ENCODE assay signal across 20 cellular contexts in the genomic region with DNA sequence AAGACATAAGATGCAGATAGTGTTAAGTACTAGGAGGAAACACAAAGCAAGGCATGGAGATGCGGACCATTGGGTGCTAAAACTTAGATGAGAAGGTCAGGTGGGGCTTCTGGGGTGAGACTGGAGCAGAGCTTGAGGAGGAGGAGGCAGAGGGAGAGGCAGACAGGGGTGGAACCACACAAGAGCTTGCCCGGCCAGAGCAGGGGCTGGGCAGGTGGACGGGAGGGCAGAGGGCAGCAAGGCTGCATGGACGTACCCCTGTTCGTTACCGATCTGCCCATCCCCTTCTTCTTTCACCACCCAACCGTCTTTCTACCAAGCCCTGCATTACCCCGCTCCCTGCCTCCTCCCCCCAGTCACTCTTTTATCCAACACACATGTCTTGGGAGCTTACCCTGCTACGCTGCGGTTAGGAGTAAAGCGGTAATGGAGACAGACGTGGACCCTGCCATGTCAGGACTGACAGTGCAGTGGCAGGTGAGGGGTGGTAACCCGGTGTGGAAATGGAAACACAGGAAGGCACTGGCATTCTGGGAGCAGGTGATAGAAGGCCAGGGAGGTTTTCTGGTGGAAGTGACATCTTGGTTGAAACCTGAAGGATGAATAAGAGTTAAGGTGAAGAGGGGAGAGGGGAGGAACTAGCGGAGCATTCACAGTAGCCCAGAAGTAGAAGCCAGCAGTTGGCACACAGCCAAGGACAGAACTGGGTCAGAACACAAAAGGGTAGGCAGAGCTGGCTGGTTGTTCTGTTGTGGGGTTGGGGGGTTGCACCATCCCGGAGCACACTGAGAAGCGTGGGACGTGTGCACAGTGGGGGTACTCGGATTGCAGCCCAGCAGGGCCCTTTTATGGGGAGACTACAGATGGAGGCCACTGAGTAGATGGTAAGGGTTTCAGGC.
DNase-seq lines count a peak whose midpoint lies in the region; ATAC-seq and TF ChIP-seq lines count a peak whose summit lies in the region.
"Had no signal": no experiment of that assay in that cellular context is flagged by ENCODE, and none has a peak within 500 bp of the region (broad histone marks: within the 10 kb centered on the region; RNA-seq: fewer than 3 reads in every experiment).

No MANE protein-coding gene starts in this region.

- intact Hi-C loops in activated CD4-positive, alpha-beta memory T cell treated with anti-CD3 and anti-CD28 coated beads for 36 hours (cut with micrococcal nuclease): no loop called here
- intact Hi-C loops in thyroid gland (cut with DNase I): no loop called here

- peak; percentile 13 for DNase-seq in activated CD4-positive, alpha-beta memory T cell treated with anti-CD3 and anti-CD28 coated beads, Interleukin-2, amount 10 ng/mL, durations not matched to agents 7 days and 5 days
- DNase-seq in activated CD4-positive, alpha-beta memory T cell treated with anti-CD3 and anti-CD28 coated beads for 36 hours: no peak
- peak; percentile 67 for DNase-seq in chondrocyte (ENCODE audit: low spot score)
- DNase-seq in middle frontal gyrus (ENCODE audit: extremely low spot score, low spot score): peak; percentile 37
- peak; percentile 18 to 20 for DNase-seq in thyroid gland
- no peak for DNase-seq in BE2C
- DNase-seq: activated CD4-positive, alpha-beta T cell treated with anti-CD3 and anti-CD28 coated beads, Interleukin-2, amount 50 U/mL, for 48 hours; CD4-positive, alpha-beta memory T cell; immature natural killer cell; MV-4-11; NCI-H2107; NCI-H748 treated with DMSO at 0.1 percent for 48 hours; stimulated activated CD4-positive, alpha-beta T cell treated with anti-CD3 and anti-CD28 coated beads, Interleukin-4, amount 100 ng/mL, for 4 hours; trophoblast cell had no signal

- H3K27ac Mint-ChIP-seq in activated CD4-positive, alpha-beta memory T cell treated with anti-CD3 and anti-CD28 coated beads, Interleukin-2, amount 10 ng/mL, durations not matched to agents 7 days and 5 days: no peak overlapping the region
- no peak overlapping the region for H3K27ac Mint-ChIP-seq in activated CD4-positive, alpha-beta memory T cell treated with anti-CD3 and anti-CD28 coated beads for 36 hours
- no peak overlapping the region for H3K27ac Mint-ChIP-seq in chondrocyte (ENCODE audit: unreplicated experiment)
- H3K27ac Mint-ChIP-seq: activated T-helper 17 cell treated with anti-CD3 and anti-CD28 coated beads, Interleukin-2, amount 50 U/mL, for 72 hours; dendritic cell treated with granulocyte-macrophage colony-stimulating factor and Interleukin-4, amounts not matched to agents 40 ng/mL and 50 ng/mL, for 4 days; immature natural killer cell; memory B cell had no signal

- no peaks in the 10 kb centered on the region for H3K4me1 ChIP-seq in thyroid gland
- H3K4me1 ChIP-seq in BE2C: no peaks in the 10 kb centered on the region

- no peaks in the 10 kb centered on the region for H3K36me3 Mint-ChIP-seq in activated CD4-positive, alpha-beta memory T cell treated with anti-CD3 and anti-CD28 coated beads, Interleukin-2, amount 10 ng/mL, durations not matched to agents 7 days and 5 days (ENCODE audit: low read depth)
- no peaks in the 10 kb centered on the region for H3K36me3 Mint-ChIP-seq in activated CD4-positive, alpha-beta memory T cell treated with anti-CD3 and anti-CD28 coated beads for 36 hours
- no peaks in the 10 kb centered on the region for H3K36me3 Mint-ChIP-seq in chondrocyte (ENCODE audit: low read depth)
- H3K36me3 Mint-ChIP-seq: CD4-positive, alpha-beta memory T cell; immature natural killer cell; memory B cell had no signal

- H3K27me3 ChIP-seq in thyroid gland: no peaks in the 10 kb centered on the region
- H3K27me3 ChIP-seq in BE2C: no peaks in the 10 kb centered on the region

- H3K27ac ChIP-seq in thyroid gland: no peak overlapping the region

- CTCF ChIA-PET in activated CD4-positive, alpha-beta memory T cell treated with anti-CD3 and anti-CD28 coated beads, Interleukin-2, amount 10 ng/mL, durations not matched to agents 7 days and 5 days (lab: Charles Lee): no interaction called here
- CTCF ChIA-PET in activated CD4-positive, alpha-beta memory T cell treated with anti-CD3 and anti-CD28 coated beads for 36 hours (lab: Charles Lee): no interaction called here

- POLR2A ChIA-PET in activated CD4-positive, alpha-beta memory T cell treated with anti-CD3 and anti-CD28 coated beads, Interleukin-2, amount 10 ng/mL, durations not matched to agents 7 days and 5 days (lab: Charles Lee): no interaction called here
- POLR2A ChIA-PET in activated CD4-positive, alpha-beta memory T cell treated with anti-CD3 and anti-CD28 coated beads for 36 hours (lab: Charles Lee): no interaction called here

- 80 to 82% methylated on average over 18 of the region's 18 CpGs for WGBS in thyroid gland, 2 donors

- H3K27me3 Mint-ChIP-seq in activated CD4-positive, alpha-beta memory T cell treated with anti-CD3 and anti-CD28 coated beads, Interleukin-2, amount 10 ng/mL, durations not matched to agents 7 days and 5 days: peaks cover 2% of the 10 kb centered on the region
- H3K27me3 Mint-ChIP-seq in activated CD4-positive, alpha-beta memory T cell treated with anti-CD3 and anti-CD28 coated beads for 36 hours: peaks cover 15% of the 10 kb centered on the region
- H3K27me3 Mint-ChIP-seq in chondrocyte (ENCODE audit: low read depth): no peaks in the 10 kb centered on the region

- ATAC-seq in HG03521 (IDR thresholded peaks at IDR 0.05; ENCODE audit: unreplicated experiment) (no peak), GM21423 (IDR thresholded peaks at IDR 0.05; ENCODE audit: unreplicated experiment) (no peak)
- ATAC-seq: activated T-helper 17 cell treated with anti-CD3 and anti-CD28 coated beads, Interleukin-2, amount 50 U/mL, for 72 hours; Panc1 had no signal

- H3K36me3 ChIP-seq in thyroid gland (no peaks in the 10 kb centered on the region), BE2C (no peaks in the 10 kb centered on the region)

- TF ChIP-seq CTCF in chondrocyte (IDR thresholded peaks at IDR 0.05): no peak
- TF ChIP-seq CTCF in thyroid gland (IDR thresholded peaks at IDR 0.05): no peak
- TF ChIP-seq CTCF in BE2C (IDR thresholded peaks at IDR 0.05; ENCODE audit: low read depth, low read length): no peak

- H3K9me3 Mint-ChIP-seq in activated CD4-positive, alpha-beta memory T cell treated with anti-CD3 and anti-CD28 coated beads, Interleukin-2, amount 10 ng/mL, durations not matched to agents 7 days and 5 days: no peaks in the 10 kb centered on the region
- no peaks in the 10 kb centered on the region for H3K9me3 Mint-ChIP-seq in activated CD4-positive, alpha-beta memory T cell treated with anti-CD3 and anti-CD28 coated beads for 36 hours
- H3K9me3 Mint-ChIP-seq in chondrocyte (ENCODE audit: low read depth): no peaks in the 10 kb centered on the region
- H3K9me3 Mint-ChIP-seq: activated T-helper 17 cell treated with anti-CD3 and anti-CD28 coated beads, Interleukin-2, amount 50 U/mL, for 72 hours; CD4-positive, alpha-beta memory T cell; dendritic cell treated with granulocyte-macrophage colony-stimulating factor and Interleukin-4, amounts not matched to agents 40 ng/mL and 50 ng/mL, for 4 days; memory B cell had no signal

- H3K4me3 Mint-ChIP-seq in activated CD4-positive, alpha-beta memory T cell treated with anti-CD3 and anti-CD28 coated beads, Interleukin-2, amount 10 ng/mL, durations not matched to agents 7 days and 5 days: no peak overlapping the region
- H3K4me3 Mint-ChIP-seq in activated CD4-positive, alpha-beta memory T cell treated with anti-CD3 and anti-CD28 coated beads for 36 hours: no peak overlapping the region
- H3K4me3 Mint-ChIP-seq in chondrocyte (ENCODE audit: unreplicated experiment): no peak overlapping the region
- H3K4me3 Mint-ChIP-seq: activated T-helper 17 cell treated with anti-CD3 and anti-CD28 coated beads, Interleukin-2, amount 50 U/mL, for 72 hours; CD4-positive, alpha-beta memory T cell; dendritic cell treated with granulocyte-macrophage colony-stimulating factor and Interleukin-4, amounts not matched to agents 40 ng/mL and 50 ng/mL, for 4 days; immature natural killer cell; memory B cell had no signal

- H3K4me3 ChIP-seq in thyroid gland (replicated peaks in 1 of 3) (no peak overlapping the region), BE2C (ENCODE audit: low read depth, low read length) (no peak overlapping the region)

- H3K4me1 Mint-ChIP-seq in activated CD4-positive, alpha-beta memory T cell treated with anti-CD3 and anti-CD28 coated beads, Interleukin-2, amount 10 ng/mL, durations not matched to agents 7 days and 5 days: no peaks in the 10 kb centered on the region
- no peaks in the 10 kb centered on the region for H3K4me1 Mint-ChIP-seq in activated CD4-positive, alpha-beta memory T cell treated with anti-CD3 and anti-CD28 coated beads for 36 hours (ENCODE audit: low read depth)
- H3K4me1 Mint-ChIP-seq in chondrocyte (ENCODE audit: low read depth): peaks cover 6% of the 10 kb centered on the region
- H3K4me1 Mint-ChIP-seq: activated T-helper 17 cell treated with anti-CD3 and anti-CD28 coated beads, Interleukin-2, amount 50 U/mL, for 72 hours; CD4-positive, alpha-beta memory T cell; immature natural killer cell had no signal

- no peak for TF ChIP-seq POLR2A in thyroid gland (IDR thresholded peaks at IDR 0.05)

- H3K9me3 ChIP-seq in thyroid gland: no peaks in the 10 kb centered on the region
- H3K9me3 ChIP-seq in BE2C: no peaks in the 10 kb centered on the region

Comparison
In these comparisons a context has a peak if more than half of its experiments do, and no peak if none do; other contexts are left out.
1. DNase-seq: peak in activated CD4-positive, alpha-beta memory T cell treated with anti-CD3 and anti-CD28 coated beads, Interleukin-2, amount 10 ng/mL, durations not matched to agents 7 days and 5 days (single experiment), chondrocyte (single experiment), middle frontal gyrus (single experiment) and thyroid gland (2 of 2); none in activated CD4-positive, alpha-beta memory T cell treated with anti-CD3 and anti-CD28 coated beads for 36 hours (single experiment) and BE2C (single experiment).